1 cellular context compared by ENCODE assay signal in the genomic region with DNA sequence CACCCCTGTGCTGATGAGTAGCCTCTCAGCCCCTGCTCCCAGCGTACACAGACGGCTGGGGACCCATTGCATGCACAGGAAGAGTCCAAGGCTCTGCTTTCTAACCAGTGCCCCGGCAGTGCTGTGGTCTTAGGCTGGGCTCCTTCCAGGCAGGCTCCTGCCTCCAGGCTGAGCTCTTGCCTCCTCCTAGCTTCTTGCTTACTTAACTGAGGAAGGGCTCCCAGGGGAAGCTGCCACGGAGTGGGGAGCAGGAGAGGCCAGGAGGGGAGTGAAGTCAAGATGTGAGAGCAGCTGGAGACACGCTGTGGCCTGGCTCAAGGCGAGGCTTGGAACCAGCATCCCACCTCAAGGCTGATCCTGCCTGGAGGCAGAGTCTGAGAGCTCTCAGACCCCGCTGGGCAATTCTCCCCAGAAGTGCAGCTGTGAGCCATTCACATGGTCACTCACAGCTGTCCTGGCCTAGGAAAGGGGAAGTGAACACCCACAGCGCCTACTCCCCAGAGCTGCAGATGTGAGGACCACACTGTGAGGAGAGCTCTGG.
TF ChIP-seq lines count a peak whose summit lies in the region.

No MANE protein-coding gene starts in this region.

TF ChIP-seq in K562, 482 proteins besides CTCF, POLR2A, EP300 and RAD21 (continued from another document):
- TF ChIP-seq ZNF57 (CRISPR knock-in tag; IDR thresholded peaks at IDR 0.05) (no peak), NR4A1 (CRISPR knock-in tag; IDR thresholded peaks at IDR 0.05) (no peak), NR4A1 (tag; IDR thresholded peaks at IDR 0.05) (no peak)
